Comparison of ENCODE assay signal across 16 cellular contexts in genomic region chr9:81650836-81651545, GRCh38. TPM values are rescaled to one million over a fixed set of nuclear protein-coding genes. Genes with fewer than 3 reads are reported as not detected.
DNase-seq lines count a peak whose midpoint lies in the region; ATAC-seq and TF ChIP-seq lines count a peak whose summit lies in the region.
"Had no signal": no experiment of that assay in that cellular context is flagged by ENCODE, and none has a peak within 500 bp of the region (broad histone marks: within the 10 kb centered on the region; RNA-seq: fewer than 3 reads in every experiment).

No MANE protein-coding gene starts in this region.

- no peak for DNase-seq in GM23338 (ENCODE audit: low spot score)
- peak; percentile 29 to 77 for DNase-seq in NCI-H524 (lab: John Stamatoyannopoulos, UW)
- DNase-seq in neural progenitor cell (ENCODE audit: low spot score), result peak; percentile 90
- DNase-seq in activated naive CD4-positive, alpha-beta T cell treated with Interleukin-2 at 50 U/mL for 16 hours, result no peak
- no peak for DNase-seq in activated T-cell treated with anti-CD3 and anti-CD28 coated beads, Interleukin-2, amount 50 U/mL, for 1 hour
- DNase-seq: BE2C; CD4-positive, alpha-beta memory T cell; GF-D8; KG1; NCI-H1092 treated with DMSO at 0.1 percent for 48 hours; NCI-H1930; PC-9 had no signal

- H2AFZ ChIP-seq in GM23338 (no peak overlapping the region), neural progenitor cell (replicated peaks) (no peak overlapping the region)
- H2AFZ ChIP-seq: PC-9 had no signal

- H3K27me3 ChIP-seq in GM23338 (ENCODE audit: insufficient read depth), result no peaks in the 10 kb centered on the region
- H3K27me3 ChIP-seq in ectodermal cell (ENCODE audit: control insufficient read depth, insufficient read depth, low read length, poor library complexity, severe bottlenecking), result no peaks in the 10 kb centered on the region
- no peaks in the 10 kb centered on the region for H3K27me3 ChIP-seq in neural progenitor cell
- H3K27me3 ChIP-seq: BE2C had no signal

- H3K36me3 Mint-ChIP-seq in GM23338 (ENCODE audit: low read depth), result peaks cover 52% of the 10 kb centered on the region
- H3K36me3 Mint-ChIP-seq in neural progenitor cell, result peaks cover 19% of the 10 kb centered on the region

- H3K4me1 Mint-ChIP-seq in GM23338 (peaks cover 83% of the 10 kb centered on the region), neural progenitor cell (peaks cover 78% of the 10 kb centered on the region)

- H3K27me3 Mint-ChIP-seq in GM23338 (ENCODE audit: insufficient read depth, low read depth, poor library complexity), result peaks cover 5% of the 10 kb centered on the region
- H3K27me3 Mint-ChIP-seq in neural progenitor cell (ENCODE audit: insufficient read depth, low read depth), result peaks cover 2% of the 10 kb centered on the region
- H3K27me3 Mint-ChIP-seq: CD4-positive, alpha-beta memory T cell had no signal

- H3K36me3 ChIP-seq in GM23338 (ENCODE audit: insufficient read depth) (peaks cover 14% of the 10 kb centered on the region; the same call in 1 of the 2 replicates), ectodermal cell (ENCODE audit: control insufficient read depth, insufficient read depth, low read length) (no peaks in the 10 kb centered on the region), neural progenitor cell (no peaks in the 10 kb centered on the region)
- H3K36me3 ChIP-seq: BE2C had no signal

- H3K4me1 ChIP-seq in GM23338 (ENCODE audit: insufficient read depth) (peaks cover 88% of the 10 kb centered on the region), ectodermal cell (ENCODE audit: control insufficient read depth, insufficient read depth, low read length) (peaks cover 70% of the 10 kb centered on the region), neural progenitor cell (peaks cover 78% of the 10 kb centered on the region)

- H3K9me3 ChIP-seq in ectodermal cell (ENCODE audit: control insufficient read depth, low read length) (no peaks in the 10 kb centered on the region), neural progenitor cell (ENCODE audit: low read depth) (no peaks in the 10 kb centered on the region)
- H3K9me3 ChIP-seq: BE2C had no signal

- no peak overlapping the region for H3K4me3 Mint-ChIP-seq in GM23338
- peak overlapping the region; percentile 25 for H3K4me3 Mint-ChIP-seq in neural progenitor cell
- H3K4me3 Mint-ChIP-seq: CD4-positive, alpha-beta memory T cell had no signal

- H3K9me3 Mint-ChIP-seq in GM23338 (no peaks in the 10 kb centered on the region), neural progenitor cell (no peaks in the 10 kb centered on the region)

- peak overlapping the region; percentile 60 for H3K27ac ChIP-seq in GM23338 (ENCODE audit: low read depth)
- peak overlapping the region; percentile 83 for H3K27ac ChIP-seq in ectodermal cell (ENCODE audit: insufficient read depth, low read depth, low read length, poor library complexity, severe bottlenecking)
- H3K27ac ChIP-seq in neural progenitor cell, result peak overlapping the region; percentile 79
- H3K27ac ChIP-seq: HL-60, PC-9, SK-N-MC had no signal

- 0 out of 2 replicates have a peak, but pooled peaks cover 14% of the 10 kb centered on the region for H3F3A ChIP-seq in GM23338 (replicated peaks; ENCODE audit: low read depth)
- peaks cover 59% of the 10 kb centered on the region for H3F3A ChIP-seq in neural progenitor cell (ENCODE audit: low read depth)

- 19 to 22% methylated on average over 8 to 9 of the region's 9 CpGs for WGBS in ectodermal cell, 2 experiments

- no peak overlapping the region for H3K9ac ChIP-seq in neural progenitor cell

- H4K20me1 ChIP-seq in GM23338 (replicated peaks; ENCODE audit: insufficient read depth) (peaks cover 64% of the 10 kb centered on the region), neural progenitor cell (ENCODE audit: low read depth) (peaks cover 34% of the 10 kb centered on the region)

- ATAC-seq in GM23338 (no peak), HG02642 (IDR thresholded peaks at IDR 0.05; ENCODE audit: poor library complexity, unreplicated experiment) (no peak)

- H3K4me2 ChIP-seq in GM23338, result peak overlapping the region; percentile 18; the same call in 1 of the 2 replicates
- peak overlapping the region; percentile 72 for H3K4me2 ChIP-seq in neural progenitor cell
- H3K4me2 ChIP-seq: PC-9 had no signal

- peak overlapping the region; percentile 74; the same call in 1 of the 2 replicates for H3K27ac Mint-ChIP-seq in GM23338
- peak overlapping the region; percentile 72 for H3K27ac Mint-ChIP-seq in neural progenitor cell
- H3K27ac Mint-ChIP-seq: CD4-positive, alpha-beta memory T cell had no signal

- H3K79me2 ChIP-seq in GM23338 (replicated peaks; ENCODE audit: insufficient read depth) (peaks cover 99% of the 10 kb centered on the region), neural progenitor cell (ENCODE audit: low read depth) (peaks cover 66% of the 10 kb centered on the region)

- TF ChIP-seq CTCF in GM23338 (conservative IDR thresholded peaks at IDR 0.05; ENCODE audit: low read depth in 2 of 2), result no peak
- no peak for TF ChIP-seq CTCF in neural progenitor cell (IDR thresholded peaks at IDR 0.05)

- H3K4me3 ChIP-seq in GM23338, result no peak overlapping the region
- no peak overlapping the region for H3K4me3 ChIP-seq in ectodermal cell (ENCODE audit: insufficient read depth, low read depth, low read length)
- peak overlapping the region; percentile 4 for H3K4me3 ChIP-seq in neural progenitor cell
- H3K4me3 ChIP-seq: PC-9, SK-N-MC had no signal

- H3K9me2 ChIP-seq in GM23338 (ENCODE audit: insufficient read depth), result no peaks in the 10 kb centered on the region

TF ChIP-seq in GM23338, 12 proteins besides CTCF, POLR2A, EP300 and RAD21 (continues in another document):
- TF ChIP-seq EZH2phosphoT487 (IDR thresholded peaks at IDR 0.05; ENCODE audit: unreplicated experiment) (no peak), STAT1 (IDR thresholded peaks at IDR 0.05; ENCODE audit: unreplicated experiment) (no peak), ZNF462 (CRISPR knock-in tag; IDR thresholded peaks at IDR 0.05) (no peak)

RNA-seq across cellular contexts. Expression of gene TLE1, which starts 38.4 kb away (rescaled TPM):
- total RNA-seq in GM23338 (2014; rRNA removed; shearing (Covaris generic)), result 125 and 132 TPM in 2 replicates
- 58.1 and 59.1 TPM in 2 replicates for polyA plus RNA-seq in GM23338 (2016; fragmentation: Nextera tagmentation; extraction: Ambion mirVana)
- 110 TPM for polyA plus RNA-seq in ectodermal cell (2013, experiment 1 of 4)
- 148 TPM for polyA plus RNA-seq in ectodermal cell (2013, experiment 2 of 4)
- polyA plus RNA-seq in ectodermal cell (2013, experiment 3 of 4), result 102 TPM
- 120 TPM for polyA plus RNA-seq in ectodermal cell (2013, experiment 4 of 4)
- total RNA-seq in neural progenitor cell (ENCODE audit: low replicate concordance), result 51.9 and 54.7 TPM in 2 replicates

Comparison
In these comparisons a context has a peak if more than half of its experiments do, and no peak if none do; other contexts are left out.
1. DNase-seq: peak in NCI-H524 (2 of 2) and neural progenitor cell (single experiment); none in GM23338 (single experiment), activated naive CD4-positive, alpha-beta T cell treated with Interleukin-2 at 50 U/mL for 16 hours (single experiment) and activated T-cell treated with anti-CD3 and anti-CD28 coated beads, Interleukin-2, amount 50 U/mL, for 1 hour (single experiment).
2. Peak in every context shown above with its lines, with median percentiles within 50 percentile points of each other: H3K27ac ChIP-seq.